In the genomic region with DNA sequence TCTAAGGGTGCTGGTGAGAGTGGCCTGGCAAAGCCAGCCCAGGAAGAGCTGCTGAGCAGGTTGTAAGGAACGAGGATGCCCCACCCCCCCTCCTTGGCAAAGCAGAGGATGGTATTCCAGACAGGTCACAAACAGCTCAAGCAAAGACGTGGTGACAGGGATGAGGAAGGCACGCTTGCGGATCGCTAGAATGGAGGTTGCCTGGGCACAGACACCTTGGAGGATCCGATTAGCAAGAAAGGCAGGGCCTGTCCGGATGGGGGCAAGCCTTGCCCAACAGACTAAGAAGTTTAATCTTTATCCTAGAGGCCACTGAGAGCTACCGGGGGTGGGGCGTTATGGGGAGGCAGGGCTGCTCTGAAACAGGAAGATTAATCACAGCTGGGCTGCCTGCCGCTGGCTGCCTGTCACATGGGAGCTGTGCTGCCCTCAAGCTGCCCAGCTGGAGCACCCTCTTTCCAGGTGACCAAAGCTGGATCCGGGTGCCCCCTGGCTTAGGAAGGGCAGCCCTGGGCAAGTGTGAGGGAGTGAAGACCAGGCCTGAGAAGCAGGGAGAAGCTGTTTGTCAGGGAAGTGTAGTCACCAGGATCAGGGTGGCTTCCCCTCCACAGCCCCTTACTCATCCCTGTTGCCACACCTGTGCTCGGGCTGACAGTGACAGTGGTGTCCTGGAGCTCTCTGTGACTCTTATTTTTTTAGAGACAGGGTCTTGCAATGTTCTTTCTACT, we compare ENCODE assay signal across 10 cellular contexts. TPM values are rescaled to one million over a fixed set of nuclear protein-coding genes. Genes with fewer than 3 reads are reported as not detected.
DNase-seq lines count a peak whose midpoint lies in the region; FAIRE-seq and TF ChIP-seq lines count a peak whose summit lies in the region.
"Had no signal": no experiment of that assay in that cellular context is flagged by ENCODE, and none has a peak within 500 bp of the region (broad histone marks: within the 10 kb centered on the region; RNA-seq: fewer than 3 reads in every experiment).

No MANE protein-coding gene starts in this region.

- H3K4me3 ChIP-seq in bronchial epithelial cell (ENCODE audit: low read depth, low read length) (no peak overlapping the region), mucosa of rectum (ENCODE audit: low read length in 2 of 2) (peak overlapping the region; percentile 31 to 61), brain microvascular endothelial cell (ENCODE audit: low read depth, low read length) (no peak overlapping the region)

- in situ Hi-C loops in brain microvascular endothelial cell (cut with HindIII; ENCODE audit: low pct_ligation_motif_present, low sequenced_read_pairs) = no loop called here

- H3K9me3 ChIP-seq in mucosa of rectum (ENCODE audit: control insufficient read depth in 2 of 2, low read length in 2 of 2) = no peaks in the 10 kb centered on the region

- H3K36me3 ChIP-seq in bronchial epithelial cell (ENCODE audit: control insufficient read depth, insufficient read depth, low read length) (no peaks in the 10 kb centered on the region), mucosa of rectum (ENCODE audit: control insufficient read depth in 2 of 2, insufficient read depth in 2 of 2, low read length in 2 of 2) (peaks cover 0 to 4% of the 10 kb centered on the region in 2 donors), brain microvascular endothelial cell (replicated peaks) (no peaks in the 10 kb centered on the region)

- peaks cover 26 to 30% of the 10 kb centered on the region in 2 donors for H3K4me1 ChIP-seq in mucosa of rectum (ENCODE audit: control insufficient read depth in 2 of 2, insufficient read depth in 2 of 2, low read length in 2 of 2)

- H3K27ac ChIP-seq in mucosa of rectum (ENCODE audit: low read depth in 2 of 2, low read length in 2 of 2) (peak overlapping the region; percentile 92 to 95), brain microvascular endothelial cell (no peak overlapping the region)

- H3K27me3 ChIP-seq in bronchial epithelial cell (ENCODE audit: control insufficient read depth, insufficient read depth, low read length) (no peaks in the 10 kb centered on the region), mucosa of rectum (ENCODE audit: control insufficient read depth in 2 of 2, insufficient read depth in 2 of 2, low read length in 2 of 2) (no peaks in the 10 kb centered on the region), brain microvascular endothelial cell (replicated peaks) (no peaks in the 10 kb centered on the region)

- TF ChIP-seq CTCF in bronchial epithelial cell (IDR thresholded peaks at IDR 0.05; ENCODE audit: insufficient read depth, low read length, severe bottlenecking) = peak; percentile 7
- TF ChIP-seq CTCF in brain microvascular endothelial cell (IDR thresholded peaks at IDR 0.05; ENCODE audit: low read depth, low read length, missing control alignments) = no peak

- no peak for FAIRE-seq in bronchial epithelial cell (lab: Jason Lieb, UNC)
- FAIRE-seq: A204.1, TTC549 had no signal

- DNase-seq in DMS 273 (lab: John Stamatoyannopoulos, UW; ENCODE audit: unreplicated experiment) (peak; percentile 42), DMS 273 treated with DMSO at 0.1 percent for 48 hours (lab: John Stamatoyannopoulos, UW) (no peak), T-helper 22 cell (ENCODE audit: low read depth) (peak; percentile 37), bronchial epithelial cell (ENCODE audit: low read depth) (peak; percentile 70), NCI-H2227 treated with DMSO at 0.1 percent for 48 hours (lab: John Stamatoyannopoulos, UW) (no peak), brain microvascular endothelial cell (no peak), NCI-H1436 (lab: John Stamatoyannopoulos, UW) (no peak)

- peak overlapping the region; percentile 63 to 69 for H3K9ac ChIP-seq in mucosa of rectum (ENCODE audit: low read depth in 1 of 2, low read length in 2 of 2)

RNA-seq across cellular contexts. Expression of gene MAPK13, which starts 9.2 kb away (rescaled TPM):
- 70.6 and 95.6 TPM in 2 replicates for total RNA-seq in bronchial epithelial cell

Comparison
In these comparisons a context has a peak if more than half of its experiments do, and no peak if none do; other contexts are left out.
1. DNase-seq: peak in DMS 273 (single experiment), T-helper 22 cell (single experiment) and bronchial epithelial cell (single experiment); none in DMS 273 treated with DMSO at 0.1 percent for 48 hours (single experiment), NCI-H2227 treated with DMSO at 0.1 percent for 48 hours (single experiment), brain microvascular endothelial cell (single experiment) and NCI-H1436 (single experiment).
2. H3K4me3 ChIP-seq: peak in mucosa of rectum (2 of 2); none in bronchial epithelial cell (single experiment) and brain microvascular endothelial cell (single experiment).